ENCODE assay signal across 26 cellular contexts in the genomic region with DNA sequence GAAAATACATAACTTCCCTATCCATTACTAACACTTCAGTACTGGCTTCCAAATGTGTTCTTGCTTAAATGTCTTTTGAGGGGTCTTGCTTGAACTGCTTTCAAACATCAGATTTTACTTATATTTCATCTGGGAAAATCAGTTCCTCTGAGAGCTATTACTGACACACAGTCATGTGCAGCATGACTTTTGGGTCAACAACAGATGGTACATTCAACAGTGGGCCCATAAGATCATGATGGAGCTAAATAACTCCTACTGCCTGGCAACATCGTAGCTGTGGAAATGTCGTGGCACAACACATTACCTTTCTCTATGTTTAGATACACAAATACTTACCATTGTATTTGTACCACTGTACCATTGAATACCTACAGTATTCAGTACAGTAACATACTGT. TPM values are rescaled to one million over a fixed set of nuclear protein-coding genes. Genes with fewer than 3 reads are reported as not detected.
DNase-seq lines count a peak whose midpoint lies in the region; ATAC-seq and TF ChIP-seq lines count a peak whose summit lies in the region.
"Had no signal": no experiment of that assay in that cellular context is flagged by ENCODE, and none has a peak within 500 bp of the region (broad histone marks: within the 10 kb centered on the region; RNA-seq: fewer than 3 reads in every experiment).

No MANE protein-coding gene starts in this region.

- H2AFZ ChIP-seq in IMR-90 (replicated peaks; ENCODE audit: low read length, poor library complexity), result no peak overlapping the region
- H2AFZ ChIP-seq: PC-9 had no signal

- no peak overlapping the region for H2BK5ac ChIP-seq in IMR-90 (ENCODE audit: low read depth, low read length, poor library complexity, severe bottlenecking)

- H4K8ac ChIP-seq in IMR-90 (ENCODE audit: low read depth in 2 of 2, low read length in 2 of 2), result no peak overlapping the region

- no peak overlapping the region for H2AK9ac ChIP-seq in IMR-90 (replicated peaks; ENCODE audit: low read depth, low read length, poor library complexity)

- H4K20me1 ChIP-seq in IMR-90 (ENCODE audit: insufficient read depth, low read length), result peaks cover 49% of the 10 kb centered on the region

- intact Hi-C loops in IMR-90 (cut with micrococcal nuclease), result no loop called here

- TF ChIP-seq RAD21 in IMR-90 (IDR thresholded peaks at IDR 0.05; ENCODE audit: low read length), result no peak

- no peak overlapping the region for H3K4ac ChIP-seq in IMR-90 (ENCODE audit: low read depth, low read length)

- no peak overlapping the region for H3K27ac ChIP-seq in IMR-90 (ENCODE audit: insufficient read depth, low read length)
- H3K27ac ChIP-seq: C4-2B, HL-60, PC-9, SJSA1 had no signal

- CTCF ChIA-PET in IMR-90 (lab: Yijun Ruan, JAX), result no interaction called here

- H2AK5ac ChIP-seq in IMR-90 (ENCODE audit: low read depth, low read length), result peak overlapping the region; percentile 54; the same call in 1 of the 2 replicates

- peak overlapping the region; percentile 62; the same call in 1 of the 2 replicates for H3K23ac ChIP-seq in IMR-90 (ENCODE audit: low read depth, low read length)

- no peaks in the 10 kb centered on the region for H3K9me3 ChIP-seq in IMR-90 (ENCODE audit: control insufficient read depth, insufficient read depth, low read length)
- H3K9me3 ChIP-seq: A549, Caco-2, SJSA1 had no signal

- H3K4me2 ChIP-seq in IMR-90 (ENCODE audit: low read depth, low read length), result no peak overlapping the region
- H3K4me2 ChIP-seq: A549, PC-9 had no signal

- no CpG with 5 or more reads among the region's 2 CpGs for WGBS in IMR-90 (ENCODE audit: extremely low coverage in 2 of 2, insufficient read length in 1 of 2), 2 experiments

- dilution Hi-C loops in IMR-90 (cut with HindIII; ENCODE audit: low sequenced_read_pairs, unreplicated experiment), result no loop called here

- peaks cover 3% of the 10 kb centered on the region; the same call in 1 of the 2 replicates for H3K36me3 ChIP-seq in IMR-90 (ENCODE audit: control insufficient read depth, insufficient read depth, low read length)

- H2BK120ac ChIP-seq in IMR-90 (ENCODE audit: low read depth, low read length), result no peak overlapping the region

- DNase-seq in IMR-90, result no peak
- DNase-seq in dermis blood vessel endothelial cell, result peak; percentile 62
- DNase-seq in foreskin melanocyte, result peak; percentile 84
- no peak for DNase-seq in NK-92 (lab: John Stamatoyannopoulos, UW; ENCODE audit: unreplicated experiment)
- no peak for DNase-seq in activated CD4-positive, alpha-beta T cell treated with anti-CD3 and anti-CD28 coated beads for 48 hours
- no peak for DNase-seq in KBM-7
- DNase-seq: Caco-2; CD8-positive, alpha-beta T cell; DMS153; DND-41; HCEC 1CT; Karpas-422; NCI-H1092 treated with DMSO at 0.1 percent for 48 hours; NCI-H1436; NCI-H187 treated with DMSO at 0.1 percent for 48 hours; NCI-H2171 treated with DMSO at 0.1 percent for 48 hours; NCI-H345; NCI-H82; PC-9; Right ventricle myocardium superior; RPMI8226 had no signal

- H3K9me1 ChIP-seq in IMR-90 (ENCODE audit: insufficient read depth, low read length), result peaks cover 31% of the 10 kb centered on the region

- no peaks in the 10 kb centered on the region for H3K27me3 ChIP-seq in IMR-90 (ENCODE audit: control insufficient read depth, insufficient read depth, low read length)
- H3K27me3 ChIP-seq: SJSA1 had no signal

- H4K91ac ChIP-seq in IMR-90 (ENCODE audit: insufficient read depth, low read depth, low read length), result no peak overlapping the region

- peaks cover 41 to 87% of the 10 kb centered on the region in 2 experiments for H3K79me1 ChIP-seq in IMR-90 (ENCODE audit: low read depth in 1 of 2, low read length in 2 of 2)

- H2BK15ac ChIP-seq in IMR-90 (ENCODE audit: low read depth, low read length), result no peak overlapping the region

- no peak for TF ChIP-seq POLR2A in IMR-90 (IDR thresholded peaks at IDR 0.05; ENCODE audit: low read depth, low read length)

- no peak overlapping the region for H3K14ac ChIP-seq in IMR-90 (replicated peaks; ENCODE audit: low read depth, low read length)

- ATAC-seq in IMR-90 (ENCODE audit: low read depth) (no peak), GM18519 (IDR thresholded peaks at IDR 0.05; ENCODE audit: low FRiP score, unreplicated experiment) (no peak)
- ATAC-seq: A549; CD8-positive, alpha-beta T cell had no signal

- no peak overlapping the region for H3K18ac ChIP-seq in IMR-90 (ENCODE audit: low read depth, low read length)

- no peak for TF ChIP-seq CTCF in IMR-90 (conservative IDR thresholded peaks at IDR 0.05; ENCODE audit: low read depth, low read length)

- H3K4me3 ChIP-seq in IMR-90 (ENCODE audit: insufficient read depth, low read depth, low read length), result no peak overlapping the region
- H3K4me3 ChIP-seq: A549, PC-9, SJSA1 had no signal

- no peak overlapping the region for H4K5ac ChIP-seq in IMR-90 (ENCODE audit: low read depth, low read length)

- H3K56ac ChIP-seq in IMR-90 (ENCODE audit: extremely low read depth, insufficient read depth, low read length), result no peak overlapping the region

- no peak overlapping the region for H2BK20ac ChIP-seq in IMR-90 (ENCODE audit: low read depth, low read length)

- H3K4me1 ChIP-seq in IMR-90 (ENCODE audit: control insufficient read depth, insufficient read depth, low read length), result peaks cover 25% of the 10 kb centered on the region

- BruUV-seq in IMR-90 (replicated peaks; lab: Mats Ljungman, UMichigan), result no TSS peak

- POLR2A ChIA-PET in IMR-90 (lab: Charles Lee; ENCODE audit: unreplicated experiment), result no interaction called here

- in situ Hi-C loops in IMR-90 (cut with MboI; ENCODE audit: low sequenced_read_pairs) (no loop called here), KBM-7 (cut with MboI; ENCODE audit: low pct_unique_long_range_greater_than_20kb, low sequenced_read_pairs) (no loop called here)

- no peak overlapping the region for H3K9ac ChIP-seq in IMR-90 (ENCODE audit: low read depth, low read length)

TF ChIP-seq in IMR-90, 13 proteins besides CTCF, POLR2A, EP300 and RAD21:
- TF ChIP-seq, protein P1, sequence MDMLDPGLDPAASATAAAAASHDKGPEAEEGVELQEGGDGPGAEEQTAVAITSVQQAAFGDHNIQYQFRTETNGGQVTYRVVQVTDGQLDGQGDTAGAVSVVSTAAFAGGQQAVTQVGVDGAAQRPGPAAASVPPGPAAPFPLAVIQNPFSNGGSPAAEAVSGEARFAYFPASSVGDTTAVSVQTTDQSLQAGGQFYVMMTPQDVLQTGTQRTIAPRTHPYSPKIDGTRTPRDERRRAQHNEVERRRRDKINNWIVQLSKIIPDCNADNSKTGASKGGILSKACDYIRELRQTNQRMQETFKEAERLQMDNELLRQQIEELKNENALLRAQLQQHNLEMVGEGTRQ (IDR thresholded peaks at IDR 0.05; ENCODE audit: low read depth, low read length), result no peak
- no peak for TF ChIP-seq MAFK (IDR thresholded peaks at IDR 0.05; ENCODE audit: low read depth, low read length)
- no peak for TF ChIP-seq SMC3 (IDR thresholded peaks at IDR 0.05; ENCODE audit: low read depth, low read length)
- no peak for TF ChIP-seq CHD1 (IDR thresholded peaks at IDR 0.05; ENCODE audit: low read depth, low read length)
- TF ChIP-seq BHLHE40 (IDR thresholded peaks at IDR 0.05; ENCODE audit: low read depth, low read length), result no peak
- no peak for TF ChIP-seq NFE2L2 (IDR thresholded peaks at IDR 0.05; ENCODE audit: low read depth, low read length)
- TF ChIP-seq MAZ (IDR thresholded peaks at IDR 0.05; ENCODE audit: borderline replicate concordance, low read depth, low read length), result no peak
- TF ChIP-seq CEBPB (IDR thresholded peaks at IDR 0.05; ENCODE audit: low read depth, low read length), result no peak
- TF ChIP-seq RCOR1 (IDR thresholded peaks at IDR 0.05; ENCODE audit: insufficient replicate concordance, low read length), result no peak
- TF ChIP-seq ELK1 (IDR thresholded peaks at IDR 0.05; ENCODE audit: borderline replicate concordance, low read depth, low read length), result no peak
- no peak for TF ChIP-seq FOS (IDR thresholded peaks at IDR 0.05; ENCODE audit: low read depth, low read length)
- no peak for TF ChIP-seq MXI1 (IDR thresholded peaks at IDR 0.05; ENCODE audit: borderline replicate concordance, low read depth, low read length)
- TF ChIP-seq RFX5 (IDR thresholded peaks at IDR 0.05; ENCODE audit: low read depth, low read length), result no peak

RNA-seq across cellular contexts. Expression of gene WWTR1, which starts 43.8 kb away (rescaled TPM):
- total RNA-seq in IMR-90 (2012; rRNA removed), result 30.3 and 38.9 TPM in 2 replicates
- 65.3 and 66.9 TPM in 2 replicates for polyA plus RNA-seq in IMR-90 (2012; rRNA removed)
- 31.8 and 59.9 TPM in 2 replicates for polyA plus RNA-seq in IMR-90 (2012; cell fraction: cytosol; rRNA removed)
- polyA plus RNA-seq in IMR-90 (2012; cell fraction: nucleus; rRNA removed; ENCODE audit: low replicate concordance), result 53.5 and 83.5 TPM in 2 replicates
- 111 and 207 TPM in 2 replicates for total RNA-seq in dermis blood vessel endothelial cell

Comparison
In these comparisons a context has a peak if more than half of its experiments do, and no peak if none do; other contexts are left out.
1. DNase-seq: peak in dermis blood vessel endothelial cell (single experiment) and foreskin melanocyte (single experiment); none in IMR-90 (single experiment), NK-92 (single experiment), activated CD4-positive, alpha-beta T cell treated with anti-CD3 and anti-CD28 coated beads for 48 hours (single experiment) and KBM-7 (single experiment).